ENCODE assay signal across 2 cellular contexts in the genomic region with DNA sequence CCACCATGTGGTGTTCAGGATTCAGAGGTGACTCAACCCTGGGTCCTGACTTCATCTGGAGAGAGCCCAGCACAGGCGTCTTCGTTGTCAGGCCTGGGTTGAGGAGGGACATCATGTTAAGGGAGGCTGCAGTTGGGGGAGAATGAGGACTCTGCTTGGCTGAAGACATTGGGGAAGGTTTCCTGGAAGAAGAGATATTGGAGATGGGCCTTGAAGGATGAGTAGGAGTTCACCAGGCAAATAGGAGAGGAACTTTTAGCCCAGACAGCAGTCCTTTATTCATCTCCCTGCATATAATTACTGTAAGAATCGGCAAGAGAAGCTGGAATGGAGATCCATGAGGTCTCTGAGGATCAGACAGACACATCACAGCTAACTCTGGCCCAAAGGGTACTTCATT.
TF ChIP-seq lines count a peak whose summit lies in the region.

No MANE protein-coding gene starts in this region.

TF ChIP-seq in SK-N-SH, 30 proteins besides CTCF, POLR2A, EP300 and RAD21:
- no peak for TF ChIP-seq TEAD4 (IDR thresholded peaks at IDR 0.05; ENCODE audit: borderline replicate concordance, insufficient read depth)
- TF ChIP-seq GATA2 (CRISPR knock-in tag; IDR thresholded peaks at IDR 0.05): no peak
- no peak for TF ChIP-seq TCF12 (IDR thresholded peaks at IDR 0.05)
- TF ChIP-seq, protein P1, sequence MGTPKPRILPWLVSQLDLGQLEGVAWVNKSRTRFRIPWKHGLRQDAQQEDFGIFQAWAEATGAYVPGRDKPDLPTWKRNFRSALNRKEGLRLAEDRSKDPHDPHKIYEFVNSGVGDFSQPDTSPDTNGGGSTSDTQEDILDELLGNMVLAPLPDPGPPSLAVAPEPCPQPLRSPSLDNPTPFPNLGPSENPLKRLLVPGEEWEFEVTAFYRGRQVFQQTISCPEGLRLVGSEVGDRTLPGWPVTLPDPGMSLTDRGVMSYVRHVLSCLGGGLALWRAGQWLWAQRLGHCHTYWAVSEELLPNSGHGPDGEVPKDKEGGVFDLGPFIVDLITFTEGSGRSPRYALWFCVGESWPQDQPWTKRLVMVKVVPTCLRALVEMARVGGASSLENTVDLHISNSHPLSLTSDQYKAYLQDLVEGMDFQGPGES (IDR thresholded peaks at IDR 0.05; ENCODE audit: low read depth, low read length): no peak
- TF ChIP-seq YY1 (IDR thresholded peaks at IDR 0.05; ENCODE audit: low read depth): no peak
- TF ChIP-seq MXI1 (IDR thresholded peaks at IDR 0.05; ENCODE audit: low read depth, low read length): no peak
- TF ChIP-seq RFX5 (IDR thresholded peaks at IDR 0.05; ENCODE audit: low read length): no peak
- no peak for TF ChIP-seq EZH2phosphoT487 (IDR thresholded peaks at IDR 0.05; ENCODE audit: borderline replicate concordance, low read depth)
- TF ChIP-seq FOXM1 (IDR thresholded peaks at IDR 0.05; ENCODE audit: low read depth): no peak
- no peak for TF ChIP-seq CHD2 (IDR thresholded peaks at IDR 0.05; ENCODE audit: low read length, partially characterized antibody)
- TF ChIP-seq GABPA (IDR thresholded peaks at IDR 0.05; ENCODE audit: low read depth): no peak
- no peak for TF ChIP-seq POLR2AphosphoS5 (IDR thresholded peaks at IDR 0.05; ENCODE audit: low read depth, low read length)
- TF ChIP-seq, protein P2, sequence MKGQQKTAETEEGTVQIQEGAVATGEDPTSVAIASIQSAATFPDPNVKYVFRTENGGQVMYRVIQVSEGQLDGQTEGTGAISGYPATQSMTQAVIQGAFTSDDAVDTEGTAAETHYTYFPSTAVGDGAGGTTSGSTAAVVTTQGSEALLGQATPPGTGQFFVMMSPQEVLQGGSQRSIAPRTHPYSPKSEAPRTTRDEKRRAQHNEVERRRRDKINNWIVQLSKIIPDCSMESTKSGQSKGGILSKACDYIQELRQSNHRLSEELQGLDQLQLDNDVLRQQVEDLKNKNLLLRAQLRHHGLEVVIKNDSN (IDR thresholded peaks at IDR 0.05; ENCODE audit: borderline replicate concordance, low read depth): no peak
- no peak for TF ChIP-seq RXRA (IDR thresholded peaks at IDR 0.05; ENCODE audit: borderline replicate concordance, low read depth)
- TF ChIP-seq, protein P3, sequence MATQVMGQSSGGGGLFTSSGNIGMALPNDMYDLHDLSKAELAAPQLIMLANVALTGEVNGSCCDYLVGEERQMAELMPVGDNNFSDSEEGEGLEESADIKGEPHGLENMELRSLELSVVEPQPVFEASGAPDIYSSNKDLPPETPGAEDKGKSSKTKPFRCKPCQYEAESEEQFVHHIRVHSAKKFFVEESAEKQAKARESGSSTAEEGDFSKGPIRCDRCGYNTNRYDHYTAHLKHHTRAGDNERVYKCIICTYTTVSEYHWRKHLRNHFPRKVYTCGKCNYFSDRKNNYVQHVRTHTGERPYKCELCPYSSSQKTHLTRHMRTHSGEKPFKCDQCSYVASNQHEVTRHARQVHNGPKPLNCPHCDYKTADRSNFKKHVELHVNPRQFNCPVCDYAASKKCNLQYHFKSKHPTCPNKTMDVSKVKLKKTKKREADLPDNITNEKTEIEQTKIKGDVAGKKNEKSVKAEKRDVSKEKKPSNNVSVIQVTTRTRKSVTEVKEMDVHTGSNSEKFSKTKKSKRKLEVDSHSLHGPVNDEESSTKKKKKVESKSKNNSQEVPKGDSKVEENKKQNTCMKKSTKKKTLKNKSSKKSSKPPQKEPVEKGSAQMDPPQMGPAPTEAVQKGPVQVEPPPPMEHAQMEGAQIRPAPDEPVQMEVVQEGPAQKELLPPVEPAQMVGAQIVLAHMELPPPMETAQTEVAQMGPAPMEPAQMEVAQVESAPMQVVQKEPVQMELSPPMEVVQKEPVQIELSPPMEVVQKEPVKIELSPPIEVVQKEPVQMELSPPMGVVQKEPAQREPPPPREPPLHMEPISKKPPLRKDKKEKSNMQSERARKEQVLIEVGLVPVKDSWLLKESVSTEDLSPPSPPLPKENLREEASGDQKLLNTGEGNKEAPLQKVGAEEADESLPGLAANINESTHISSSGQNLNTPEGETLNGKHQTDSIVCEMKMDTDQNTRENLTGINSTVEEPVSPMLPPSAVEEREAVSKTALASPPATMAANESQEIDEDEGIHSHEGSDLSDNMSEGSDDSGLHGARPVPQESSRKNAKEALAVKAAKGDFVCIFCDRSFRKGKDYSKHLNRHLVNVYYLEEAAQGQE (IDR thresholded peaks at IDR 0.05; ENCODE audit: low read depth, low read length): no peak
- no peak for TF ChIP-seq RCOR1 (IDR thresholded peaks at IDR 0.05; ENCODE audit: low read length)
- TF ChIP-seq, protein P4, sequence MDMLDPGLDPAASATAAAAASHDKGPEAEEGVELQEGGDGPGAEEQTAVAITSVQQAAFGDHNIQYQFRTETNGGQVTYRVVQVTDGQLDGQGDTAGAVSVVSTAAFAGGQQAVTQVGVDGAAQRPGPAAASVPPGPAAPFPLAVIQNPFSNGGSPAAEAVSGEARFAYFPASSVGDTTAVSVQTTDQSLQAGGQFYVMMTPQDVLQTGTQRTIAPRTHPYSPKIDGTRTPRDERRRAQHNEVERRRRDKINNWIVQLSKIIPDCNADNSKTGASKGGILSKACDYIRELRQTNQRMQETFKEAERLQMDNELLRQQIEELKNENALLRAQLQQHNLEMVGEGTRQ (IDR thresholded peaks at IDR 0.05; ENCODE audit: borderline replicate concordance, low read depth, low read length): no peak
- TF ChIP-seq NRF1 (IDR thresholded peaks at IDR 0.05; ENCODE audit: low read depth, low read length): no peak
- no peak for TF ChIP-seq SIN3A (IDR thresholded peaks at IDR 0.05; ENCODE audit: borderline replicate concordance, low read depth, low read length)
- no peak for TF ChIP-seq JUND (IDR thresholded peaks at IDR 0.05)
TF ChIP-seq in SK-N-SH: peak in this region for 0.

TF ChIP-seq in H1, 55 proteins besides CTCF, POLR2A, EP300 and RAD21:
- no peak for TF ChIP-seq POU5F1 (IDR thresholded peaks at IDR 0.05; ENCODE audit: low read depth, low read length)
- TF ChIP-seq, protein P5, sequence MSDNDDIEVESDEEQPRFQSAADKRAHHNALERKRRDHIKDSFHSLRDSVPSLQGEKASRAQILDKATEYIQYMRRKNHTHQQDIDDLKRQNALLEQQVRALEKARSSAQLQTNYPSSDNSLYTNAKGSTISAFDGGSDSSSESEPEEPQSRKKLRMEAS (IDR thresholded peaks at IDR 0.05): no peak
- TF ChIP-seq RXRA (IDR thresholded peaks at IDR 0.05; ENCODE audit: insufficient read depth, low read depth, low read length): no peak
- TF ChIP-seq NRF1 (IDR thresholded peaks at IDR 0.05; ENCODE audit: low read depth, low read length): no peak
- TF ChIP-seq CBX5 (IDR thresholded peaks at IDR 0.05; ENCODE audit: low read depth, low read length): no peak
- no peak for TF ChIP-seq SIRT6 (IDR thresholded peaks at IDR 0.05; ENCODE audit: low read length)
- no peak for TF ChIP-seq CHD1 (IDR thresholded peaks at IDR 0.05; ENCODE audit: low read depth, low read length)
- no peak for TF ChIP-seq YY1 (IDR thresholded peaks at IDR 0.05; ENCODE audit: low read depth, low read length)
- TF ChIP-seq RNF2 (IDR thresholded peaks at IDR 0.05; ENCODE audit: borderline replicate concordance, low read depth, low read length, missing control alignments, poor library complexity, severe bottlenecking): no peak
- TF ChIP-seq SUZ12 (IDR thresholded peaks at IDR 0.05; ENCODE audit: low read length): no peak
- TF ChIP-seq EGR1 (IDR thresholded peaks at IDR 0.05; ENCODE audit: borderline replicate concordance, low read depth, low read length): no peak
- TF ChIP-seq CTBP2 (IDR thresholded peaks at IDR 0.05; ENCODE audit: borderline replicate concordance, insufficient read depth, insufficient read length, low read length): no peak
- TF ChIP-seq GABPA (IDR thresholded peaks at IDR 0.05; ENCODE audit: borderline replicate concordance, insufficient read depth, low read length): no peak
- no peak for TF ChIP-seq ASH2L (IDR thresholded peaks at IDR 0.05; ENCODE audit: low read length)
- TF ChIP-seq NANOG (IDR thresholded peaks at IDR 0.05; ENCODE audit: insufficient read depth, low read depth, low read length, poor library complexity, severe bottlenecking): no peak
- TF ChIP-seq BCL11A (IDR thresholded peaks at IDR 0.05; ENCODE audit: low read depth in 2 of 2, low read length in 2 of 2): no peak
- no peak for TF ChIP-seq KDM5A (IDR thresholded peaks at IDR 0.05; ENCODE audit: low read length)
